Comparison of ENCODE assay signal across 8 cellular contexts in genomic region chr6:43228951-43229802, GRCh38. TPM values are rescaled to one million over a fixed set of nuclear protein-coding genes. Genes with fewer than 3 reads are reported as not detected.
A peak's percentile ranks its signal among the peaks of the same experiment; 100 is the strongest.
DNase-seq lines count a peak whose midpoint lies in the region; ATAC-seq and TF ChIP-seq lines count a peak whose summit lies in the region.

Gene DNPH1 (minus strand): TSS chr6:43229481. CDS start chr6:43229456, 25 bp downstream.

- H3K36me3 ChIP-seq in Caco-2 (ENCODE audit: control insufficient read depth, insufficient read depth, low read length) (no peaks in the 10 kb centered on the region), neural progenitor cell (no peaks in the 10 kb centered on the region)

- H4K20me1 ChIP-seq in neural progenitor cell (ENCODE audit: low read depth) = no peaks in the 10 kb centered on the region

- TF ChIP-seq CTCF in Caco-2 (IDR thresholded peaks at IDR 0.05; ENCODE audit: insufficient read depth in 1 of 2, low read depth in 1 of 2, low read length in 1 of 2, severe bottlenecking in 1 of 2, unreplicated experiment in 1 of 2) (peak; percentile 52 to 91), neural progenitor cell (IDR thresholded peaks at IDR 0.05) (peak; percentile 91)

- H3K4me2 ChIP-seq in neural progenitor cell = peak within 1 kb of the TSS; percentile 77

- H3K36me3 Mint-ChIP-seq in Caco-2 (ENCODE audit: insufficient read depth, unreplicated experiment) (peaks cover 9% of the 10 kb centered on the region), neural progenitor cell (peaks cover 8% of the 10 kb centered on the region)

- H3K27me3 ChIP-seq in Caco-2 (replicated peaks; ENCODE audit: control insufficient read depth, insufficient read depth, low read length) = no peaks in the 10 kb centered on the region
- H3K27me3 ChIP-seq in neural progenitor cell = peaks cover 33% of the 10 kb centered on the region

- H3K9me3 ChIP-seq in Caco-2 (no peaks in the 10 kb centered on the region), neural progenitor cell (ENCODE audit: low read depth) (no peaks in the 10 kb centered on the region)

- peak; percentile 79 for ATAC-seq in GM19397 (IDR thresholded peaks at IDR 0.05; ENCODE audit: unreplicated experiment)

- H3K4me3 ChIP-seq in Caco-2 (ENCODE audit: low read depth, low read length) (peak within 1 kb of the TSS; percentile 64), neural progenitor cell (peak within 1 kb of the TSS; percentile 64)

- DNase-seq in Caco-2 = peak; percentile 73 to 91
- DNase-seq in HT-29 (ENCODE audit: low spot score) = peak; percentile 75
- peak; percentile 73 for DNase-seq in activated gamma-delta T cell treated with Interleukin-2 at 50 U/mL for 16 hours
- peak; percentile 44 for DNase-seq in foreskin melanocyte
- DNase-seq in neural progenitor cell (ENCODE audit: low spot score) = peak; percentile 90
- DNase-seq in stromal cell of bone marrow (ENCODE audit: low read depth) = peak; percentile 44

- peak within 1 kb of the TSS; percentile 75 for H3K27ac Mint-ChIP-seq in Caco-2 (ENCODE audit: unreplicated experiment)
- no peak within 1 kb of the TSS for H3K27ac Mint-ChIP-seq in neural progenitor cell

- peak within 1 kb of the TSS; percentile 98 for H2AFZ ChIP-seq in neural progenitor cell (replicated peaks)

- CTCF ChIA-PET in Caco-2 (lab: Charles Lee) = interaction anchor here (0.6 to 2.2 kb wide), 16 partner anchors 8 to 277 kb away, joined by 3 to 19 read pairs (median 4); partner anchors contain the start of genes CUL9, PPP2R5D, TTBK1 and ZNF318

- BruUV-seq in Caco-2 (replicated peaks; lab: Mats Ljungman, UMichigan) = no TSS peak

- peaks cover 11% of the 10 kb centered on the region for H3K4me1 ChIP-seq in Caco-2
- H3K4me1 ChIP-seq in neural progenitor cell = no peaks in the 10 kb centered on the region

- H3K4me1 Mint-ChIP-seq in Caco-2 (ENCODE audit: low read depth, unreplicated experiment) (peaks cover 5% of the 10 kb centered on the region), neural progenitor cell (peaks cover 14% of the 10 kb centered on the region)

- intact Hi-C loops in Caco-2 (cut with micrococcal nuclease; ENCODE audit: unreplicated experiment) = loop anchor here (2.0 to 5.0 kb wide), 2 partner anchors 34 to 57 kb away; partner anchors contain the start of gene SRF

- peaks cover 10% of the 10 kb centered on the region for H3K79me2 ChIP-seq in neural progenitor cell (ENCODE audit: low read depth)

- no peak within 1 kb of the TSS for H3K27ac ChIP-seq in neural progenitor cell

- H3F3A ChIP-seq in neural progenitor cell (ENCODE audit: low read depth) = no peaks in the 10 kb centered on the region

- peaks cover 5% of the 10 kb centered on the region for H3K27me3 Mint-ChIP-seq in Caco-2 (ENCODE audit: insufficient read depth, unreplicated experiment)
- peaks cover 24% of the 10 kb centered on the region for H3K27me3 Mint-ChIP-seq in neural progenitor cell (ENCODE audit: insufficient read depth, low read depth)

- H3K4me3 Mint-ChIP-seq in Caco-2 (ENCODE audit: unreplicated experiment) (peak within 1 kb of the TSS; percentile 74), neural progenitor cell (peak within 1 kb of the TSS; percentile 87)

- no peaks in the 10 kb centered on the region for H3K9me3 Mint-ChIP-seq in Caco-2 (ENCODE audit: unreplicated experiment)
- H3K9me3 Mint-ChIP-seq in neural progenitor cell = peaks cover 4% of the 10 kb centered on the region

- peak; percentile 83 for TF ChIP-seq POLR2A in Raji (IDR thresholded peaks at IDR 0.05; ENCODE audit: insufficient read depth, low read depth, low read length)

- H3K9ac ChIP-seq in neural progenitor cell = no peak within 1 kb of the TSS

- POLR2A ChIA-PET in Caco-2 (lab: Charles Lee) = interaction anchor here (0.5 to 1.2 kb wide), 5 partner anchors 9 to 197 kb away, joined by 3 to 6 read pairs (median 3); partner anchors contain the start of gene CUL9

RNA-seq across cellular contexts. Expression of gene DNPH1, which starts in this region (rescaled TPM):
- total RNA-seq in Caco-2 (2022) (56.1 and 62.6 TPM in 2 replicates), neural progenitor cell (ENCODE audit: low replicate concordance) (25.2 and 113 TPM in 2 replicates)
- 125 and 130 TPM in 2 replicates for total RNA-seq in HT-29 (2014; rRNA removed; shearing (Covaris generic))
